In the genomic region with DNA sequence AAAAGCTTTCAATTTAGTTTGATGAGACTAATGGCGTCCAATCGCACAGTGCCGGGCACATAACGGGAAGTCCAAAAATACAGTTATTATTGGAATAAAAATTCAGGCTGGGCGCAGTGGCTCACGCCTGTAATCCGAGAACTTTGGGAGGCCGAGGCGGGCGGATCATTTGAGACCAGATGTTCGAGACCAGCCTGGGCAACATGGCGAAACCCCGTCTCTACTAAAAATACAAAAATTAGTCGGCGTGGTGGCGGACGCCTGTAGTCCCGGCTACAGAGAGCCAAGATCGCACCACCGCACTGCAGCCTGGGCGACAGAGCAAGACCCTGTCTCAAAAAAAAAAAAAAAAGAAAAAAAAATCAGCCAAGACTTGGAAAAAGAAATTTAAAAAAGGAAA, we compare ENCODE assay signal across 10 cellular contexts. TPM values are rescaled to one million over a fixed set of nuclear protein-coding genes. Genes with fewer than 3 reads are reported as not detected.
DNase-seq lines count a peak whose midpoint lies in the region.
"Had no signal": no experiment of that assay in that cellular context is flagged by ENCODE, and none has a peak within 500 bp of the region (broad histone marks: within the 10 kb centered on the region; RNA-seq: fewer than 3 reads in every experiment).

No MANE protein-coding gene starts in this region.

- POLR2A ChIA-PET in activated CD4-positive, alpha-beta memory T cell treated with anti-CD3 and anti-CD28 coated beads, Interleukin-2, amount 10 ng/mL, durations not matched to agents 7 days and 5 days (lab: Charles Lee), result interaction anchor here (1.2 to 3.8 kb wide), 2 partner anchors 83 to 102 kb away, joined by 5 to 35 read pairs; a partner anchor contains a TSS

- H3K27me3 Mint-ChIP-seq in activated CD4-positive, alpha-beta memory T cell treated with anti-CD3 and anti-CD28 coated beads, Interleukin-2, amount 10 ng/mL, durations not matched to agents 7 days and 5 days, result peaks cover 20% of the 10 kb centered on the region

- H3K27ac ChIP-seq in iPS-18a (ENCODE audit: low read length), result no peak overlapping the region
- H3K27ac ChIP-seq in subcutaneous abdominal adipose tissue (ENCODE audit: low read depth, low read length), result peak overlapping the region; percentile 88

- no peak overlapping the region for H3K9ac ChIP-seq in iPS-18a (ENCODE audit: low read length)
- H3K9ac ChIP-seq in subcutaneous abdominal adipose tissue (ENCODE audit: low read length in 5 of 5), result no peak overlapping the region

- peaks cover 17% of the 10 kb centered on the region for H3K36me3 Mint-ChIP-seq in activated CD4-positive, alpha-beta memory T cell treated with anti-CD3 and anti-CD28 coated beads, Interleukin-2, amount 10 ng/mL, durations not matched to agents 7 days and 5 days (ENCODE audit: low read depth)

- H3K36me3 ChIP-seq in iPS-18a (ENCODE audit: control insufficient read depth, low read depth, low read length), result peaks cover 12% of the 10 kb centered on the region
- H3K36me3 ChIP-seq in subcutaneous abdominal adipose tissue (ENCODE audit: control insufficient read depth in 5 of 5, insufficient read depth in 5 of 5, low read length in 5 of 5), result peaks cover 0 to 17% (median 13%) of the 10 kb centered on the region in 5 donors

- peaks cover 21% of the 10 kb centered on the region for H3K4me1 Mint-ChIP-seq in activated CD4-positive, alpha-beta memory T cell treated with anti-CD3 and anti-CD28 coated beads, Interleukin-2, amount 10 ng/mL, durations not matched to agents 7 days and 5 days

- H3K9me3 ChIP-seq in iPS-18a (ENCODE audit: control insufficient read depth, low read depth, low read length), result no peaks in the 10 kb centered on the region
- H3K9me3 ChIP-seq in subcutaneous abdominal adipose tissue (ENCODE audit: control insufficient read depth in 5 of 5, low read length in 5 of 5), result no peaks in the 10 kb centered on the region
- H3K9me3 ChIP-seq: pancreas had no signal

- no peaks in the 10 kb centered on the region for H3K9me3 Mint-ChIP-seq in activated CD4-positive, alpha-beta memory T cell treated with anti-CD3 and anti-CD28 coated beads, Interleukin-2, amount 10 ng/mL, durations not matched to agents 7 days and 5 days

- H3K27me3 ChIP-seq in iPS-18a (ENCODE audit: control insufficient read depth, insufficient read depth, low read length) (peaks cover 18% of the 10 kb centered on the region), subcutaneous abdominal adipose tissue (ENCODE audit: control insufficient read depth in 5 of 5, insufficient read depth in 4 of 5, low read length in 5 of 5) (no peaks in the 10 kb centered on the region)
- H3K27me3 ChIP-seq: pancreas had no signal

- peak; percentile 61 for DNase-seq in activated effector memory CD4-positive, alpha-beta T cell treated with anti-CD3 and anti-CD28 coated beads, Interleukin-2, amount 50 U/mL, for 16 hours
- DNase-seq in activated effector memory CD4-positive, alpha-beta T cell treated with Interleukin-2 at 50 U/mL for 16 hours, result no peak
- DNase-seq in activated CD4-positive, alpha-beta memory T cell treated with anti-CD3 and anti-CD28 coated beads, Interleukin-2, amount 10 ng/mL, durations not matched to agents 7 days and 5 days, result no peak
- DNase-seq in DMS114 treated with DMSO at 0.1 percent for 48 hours (lab: John Stamatoyannopoulos, UW; ENCODE audit: unreplicated experiment), result no peak
- DNase-seq in DMS79 treated with DMSO at 0.1 percent for 48 hours (lab: John Stamatoyannopoulos, UW), result no peak
- no peak for DNase-seq in HuH-7.5 (ENCODE audit: low spot score)

- H3K4me3 ChIP-seq in iPS-18a (ENCODE audit: low read length) (peak overlapping the region; percentile 70), subcutaneous abdominal adipose tissue (ENCODE audit: low read depth in 1 of 5, low read length in 5 of 5) (no peak overlapping the region)

- H3K4me1 ChIP-seq in iPS-18a (ENCODE audit: control insufficient read depth, low read depth, low read length) (peaks cover 3% of the 10 kb centered on the region), subcutaneous abdominal adipose tissue (ENCODE audit: control insufficient read depth in 5 of 5, insufficient read depth in 5 of 5, low read length in 5 of 5) (peaks cover 9 to 30% (median 27%) of the 10 kb centered on the region in 5 donors)

- CTCF ChIA-PET in activated CD4-positive, alpha-beta memory T cell treated with anti-CD3 and anti-CD28 coated beads, Interleukin-2, amount 10 ng/mL, durations not matched to agents 7 days and 5 days (lab: Charles Lee), result interaction anchor here (2.7 kb wide), 1 partner anchor 102 kb away, joined by 13 read pairs; no protein-coding TSS in a partner anchor

- no peak overlapping the region for H3K27ac Mint-ChIP-seq in activated CD4-positive, alpha-beta memory T cell treated with anti-CD3 and anti-CD28 coated beads, Interleukin-2, amount 10 ng/mL, durations not matched to agents 7 days and 5 days

- H3K4me3 Mint-ChIP-seq in activated CD4-positive, alpha-beta memory T cell treated with anti-CD3 and anti-CD28 coated beads, Interleukin-2, amount 10 ng/mL, durations not matched to agents 7 days and 5 days, result peak overlapping the region; percentile 78

RNA-seq across cellular contexts. Expression of a gene that starts 1.2 kb away (rescaled TPM):
- total RNA-seq in activated CD4-positive, alpha-beta memory T cell treated with anti-CD3 and anti-CD28 coated beads, Interleukin-2, amount 10 ng/mL, durations not matched to agents 7 days and 5 days, result 10 to 100 TPM; 62.6 to 70.7 TPM

RNA-seq across cellular contexts. Expression of a gene that starts 18.9 kb away (rescaled TPM):
- 10 to 100 TPM; 25.9 to 29.5 TPM for total RNA-seq in activated CD4-positive, alpha-beta memory T cell treated with anti-CD3 and anti-CD28 coated beads, Interleukin-2, amount 10 ng/mL, durations not matched to agents 7 days and 5 days

RNA-seq across cellular contexts. Expression of a gene that starts 41.3 kb away (rescaled TPM):
- total RNA-seq in activated CD4-positive, alpha-beta memory T cell treated with anti-CD3 and anti-CD28 coated beads, Interleukin-2, amount 10 ng/mL, durations not matched to agents 7 days and 5 days, result not detected
- total RNA-seq: GM23248 had no signal
